In the genomic region with DNA sequence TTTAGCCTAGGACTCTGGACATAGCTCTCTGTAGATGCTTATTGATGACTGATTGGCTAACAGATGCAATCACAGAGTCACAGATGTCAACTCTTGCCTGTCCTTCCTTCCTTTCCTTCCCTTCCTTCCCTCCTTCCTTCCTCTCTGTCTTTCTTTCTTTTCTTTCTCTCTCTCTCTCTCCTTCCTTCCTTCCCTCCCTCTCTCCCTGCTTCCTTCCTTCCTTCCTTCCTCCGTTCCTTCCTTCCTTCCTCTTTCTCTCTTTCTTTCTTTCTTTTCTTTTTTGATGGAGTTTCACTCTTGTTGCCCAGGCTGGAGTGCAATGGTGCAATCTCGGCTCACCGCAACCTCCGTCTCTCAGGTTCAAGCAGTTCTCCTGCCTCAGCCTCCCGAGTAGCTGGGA, we compare ENCODE assay signal across 15 cellular contexts.
DNase-seq lines count a peak whose midpoint lies in the region; ATAC-seq, FAIRE-seq and TF ChIP-seq lines count a peak whose summit lies in the region.
"Had no signal": no experiment of that assay in that cellular context is flagged by ENCODE, and none has a peak within 500 bp of the region (broad histone marks: within the 10 kb centered on the region; RNA-seq: fewer than 3 reads in every experiment).

No MANE protein-coding gene starts in this region.

- no peak overlapping the region for H4K91ac ChIP-seq in mesenchymal stem cell (ENCODE audit: low read length)

- no peak overlapping the region for H3K4me3 Mint-ChIP-seq in activated CD4-positive, alpha-beta T cell treated with anti-CD3 and anti-CD28 coated beads, Interleukin-2, amount 10 ng/mL, durations not matched to agents 24 days and 14 days
- H3K4me3 Mint-ChIP-seq: CD4-positive, alpha-beta T cell; CD8-positive, alpha-beta memory T cell had no signal

- no peak overlapping the region for H2BK15ac ChIP-seq in mesenchymal stem cell (ENCODE audit: low read depth, poor library complexity, severe bottlenecking)

- no peaks in the 10 kb centered on the region for H3K9me3 Mint-ChIP-seq in activated CD4-positive, alpha-beta T cell treated with anti-CD3 and anti-CD28 coated beads, Interleukin-2, amount 10 ng/mL, durations not matched to agents 24 days and 14 days
- H3K9me3 Mint-ChIP-seq: CD4-positive, alpha-beta T cell had no signal

- WGBS in K562 (ENCODE audit: insufficient coverage, low coverage, missing lambda C conversion rate), result 11% methylated on average over 5 of the region's 5 CpGs
- WGBS in mesenchymal stem cell, result 98% methylated on average over 5 of the region's 5 CpGs

- no peak overlapping the region for H3K4ac ChIP-seq in mesenchymal stem cell (ENCODE audit: low read depth in 1 of 2, low read length in 2 of 2)

- no peaks in the 10 kb centered on the region for H3K9me1 ChIP-seq in K562 (ENCODE audit: control insufficient read depth, insufficient read depth, low read length)

- H2AFZ ChIP-seq in K562 (ENCODE audit: low read depth, low read length) (no peak overlapping the region), mesenchymal stem cell (ENCODE audit: low read depth, low read length) (no peak overlapping the region)

- BruUV-seq in K562 (replicated peaks; lab: Mats Ljungman, UMichigan), result no TSS peak

- H3K27ac Mint-ChIP-seq in activated CD4-positive, alpha-beta T cell treated with anti-CD3 and anti-CD28 coated beads, Interleukin-2, amount 10 ng/mL, durations not matched to agents 24 days and 14 days, result no peak overlapping the region
- H3K27ac Mint-ChIP-seq: CD4-positive, alpha-beta T cell had no signal

- intact Hi-C loops in K562 (cut with micrococcal nuclease), result no loop called here
- intact Hi-C loops in activated CD4-positive, alpha-beta T cell treated with anti-CD3 and anti-CD28 coated beads, Interleukin-2, amount 10 ng/mL, durations not matched to agents 24 days and 14 days (cut with micrococcal nuclease), result no loop called here

- H2BK12ac ChIP-seq in mesenchymal stem cell (ENCODE audit: low read length in 2 of 2), result no peak overlapping the region

- H3K36me3 ChIP-seq in BLaER1 treated with 17β-estradiol and CSF1 and Interleukin-3, amounts not matched to agents 10 nM and 100 nM, result no peaks in the 10 kb centered on the region
- no peaks in the 10 kb centered on the region for H3K36me3 ChIP-seq in K562 (ENCODE audit: control insufficient read depth, insufficient read depth, low read length)
- no peaks in the 10 kb centered on the region for H3K36me3 ChIP-seq in mesenchymal stem cell (ENCODE audit: control insufficient read depth in 1 of 2, insufficient read depth in 2 of 2, low read depth in 1 of 2, low read length in 2 of 2)

- peak overlapping the region in 1 of 11 experiments; percentile 19; a peak in 1 of 22 replicates for H3K27ac ChIP-seq in BLaER1 treated with 17β-estradiol and CSF1 and Interleukin-3, amounts not matched to agents 10 nM and 100 nM
- H3K27ac ChIP-seq in K562 (ENCODE audit: extremely low read depth, low read depth, low read length), result no peak overlapping the region
- peak overlapping the region; percentile 93 for H3K27ac ChIP-seq in mesenchymal stem cell (ENCODE audit: low read length, poor library complexity, severe bottlenecking)

- no peaks in the 10 kb centered on the region for H3K36me3 Mint-ChIP-seq in activated CD4-positive, alpha-beta T cell treated with anti-CD3 and anti-CD28 coated beads, Interleukin-2, amount 10 ng/mL, durations not matched to agents 24 days and 14 days (ENCODE audit: low read depth)
- H3K36me3 Mint-ChIP-seq: CD8-positive, alpha-beta memory T cell had no signal

- peak overlapping the region; percentile 95 for H2BK5ac ChIP-seq in mesenchymal stem cell (ENCODE audit: low read depth, low read length, poor library complexity, severe bottlenecking)

- POLR2A ChIA-PET in K562 (lab: Yijun Ruan, JAX), result no interaction called here

- CTCF ChIA-PET in K562 (lab: Yijun Ruan, JAX; ENCODE audit: low intra/inter-chr PET ratio), result no interaction called here

- no peak overlapping the region for H2AK5ac ChIP-seq in mesenchymal stem cell (ENCODE audit: low read length, severe bottlenecking)

- ATAC-seq in K562 (no peak), GM18520 (IDR thresholded peaks at IDR 0.05; ENCODE audit: unreplicated experiment) (no peak)
- ATAC-seq: GM12878 had no signal

- H3K27me3 Mint-ChIP-seq in activated CD4-positive, alpha-beta T cell treated with anti-CD3 and anti-CD28 coated beads, Interleukin-2, amount 10 ng/mL, durations not matched to agents 24 days and 14 days, result no peaks in the 10 kb centered on the region

- H4K20me1 ChIP-seq in BLaER1 treated with 17β-estradiol and CSF1 and Interleukin-3, amounts not matched to agents 10 nM and 100 nM, result peaks cover 0 to 30% (median 0%) of the 10 kb centered on the region in 11 experiments; a peak in 2 of 22 replicates
- no peaks in the 10 kb centered on the region for H4K20me1 ChIP-seq in K562 (replicated peaks; ENCODE audit: control insufficient read depth, insufficient read depth, low read length)

- H3K23ac ChIP-seq in mesenchymal stem cell (ENCODE audit: low read length in 2 of 2), result no peak overlapping the region

- no peak overlapping the region for H3K9ac ChIP-seq in BLaER1 treated with 17β-estradiol and CSF1 and Interleukin-3, amounts not matched to agents 10 nM and 100 nM
- H3K9ac ChIP-seq in K562 (ENCODE audit: insufficient read depth in 1 of 2, low read depth in 2 of 2, low read length in 2 of 2) (no peak overlapping the region), mesenchymal stem cell (ENCODE audit: low read length) (no peak overlapping the region)

- no peak for TF ChIP-seq POLR2A in K562 (conservative IDR thresholded peaks at IDR 0.05)

- no peak for TF ChIP-seq CTCF in K562 (IDR thresholded peaks at IDR 0.05 in 2 of 3, conservative IDR thresholded peaks at IDR 0.05 in 1 of 3; ENCODE audit: insufficient read depth in 2 of 3, low read depth in 1 of 3, low read length in 3 of 3)

- H2BK120ac ChIP-seq in mesenchymal stem cell (ENCODE audit: low read depth, low read length), result no peak overlapping the region

- H3K4me1 ChIP-seq in BLaER1 treated with 17β-estradiol and CSF1 and Interleukin-3, amounts not matched to agents 10 nM and 100 nM, result peaks cover 0 to 12% (median 9%) of the 10 kb centered on the region in 10 experiments; a peak in 13 of 20 replicates
- H3K4me1 ChIP-seq in K562 (replicated peaks in 1 of 2; ENCODE audit: control insufficient read depth in 2 of 2, insufficient read depth in 2 of 2, low read length in 2 of 2) (no peaks in the 10 kb centered on the region), mesenchymal stem cell (ENCODE audit: control insufficient read depth, insufficient read depth, low read depth, low read length) (peaks cover 31% of the 10 kb centered on the region)

- no peaks in the 10 kb centered on the region for H3K79me2 ChIP-seq in K562 (ENCODE audit: control insufficient read depth, insufficient read depth, low read length)

- in situ Hi-C loops in K562 (cut with MboI), result no loop called here

- no peak for FAIRE-seq in K562 (lab: Jason Lieb, UNC)
- FAIRE-seq: D721Med, GM12878 had no signal

- TF ChIP-seq EP300 in K562 (IDR thresholded peaks at IDR 0.05; ENCODE audit: low read length), result no peak

- H3K18ac ChIP-seq in mesenchymal stem cell (ENCODE audit: low read depth in 1 of 2, low read length in 2 of 2), result no peak overlapping the region

- H3K4me3 ChIP-seq in BLaER1 treated with 17β-estradiol and CSF1 and Interleukin-3, amounts not matched to agents 10 nM and 100 nM, result no peak overlapping the region
- H3K4me3 ChIP-seq in K562 (no peak overlapping the region), mesenchymal stem cell (ENCODE audit: insufficient read depth in 1 of 2, low read depth in 1 of 2, low read length in 2 of 2) (no peak overlapping the region)
- H3K4me3 ChIP-seq: GM12878 had no signal

- H3K9me3 ChIP-seq in BLaER1 treated with 17β-estradiol and CSF1 and Interleukin-3, amounts not matched to agents 10 nM and 100 nM (replicated peaks in 1 of 11), result peaks cover 0 to 18% (median 3%) of the 10 kb centered on the region in 11 experiments; a peak in 8 of 22 replicates
- H3K9me3 ChIP-seq in K562 (replicated peaks; ENCODE audit: control insufficient read depth, insufficient read depth, low read depth, low read length) (no peaks in the 10 kb centered on the region), mesenchymal stem cell (ENCODE audit: control insufficient read depth, low read length) (no peaks in the 10 kb centered on the region)

- peaks cover 0 to 99% (median 0%) of the 10 kb centered on the region in 11 experiments; a peak in 8 of 22 replicates for H3K27me3 ChIP-seq in BLaER1 treated with 17β-estradiol and CSF1 and Interleukin-3, amounts not matched to agents 10 nM and 100 nM
- H3K27me3 ChIP-seq in K562 (ENCODE audit: control insufficient read depth in 2 of 2, insufficient read depth in 2 of 2, low read length in 2 of 2) (peaks cover 52 to 76% of the 10 kb centered on the region in 2 experiments), mesenchymal stem cell (ENCODE audit: control insufficient read depth in 1 of 2, insufficient read depth in 1 of 2, low read length in 2 of 2) (peaks cover 0 to 9% of the 10 kb centered on the region in 2 experiments)

- peak overlapping the region in 8 of 11 experiments; percentile 8 to 59 (median 34); a peak in 16 of 22 replicates for H3K4me2 ChIP-seq in BLaER1 treated with 17β-estradiol and CSF1 and Interleukin-3, amounts not matched to agents 10 nM and 100 nM
- H3K4me2 ChIP-seq in K562 (ENCODE audit: insufficient read depth, low read length) (no peak overlapping the region), mesenchymal stem cell (ENCODE audit: low read length, poor library complexity, severe bottlenecking) (peak overlapping the region; percentile 31)

- H4K8ac ChIP-seq in mesenchymal stem cell (ENCODE audit: low read length), result no peak overlapping the region

- no peaks in the 10 kb centered on the region for H3K79me1 ChIP-seq in mesenchymal stem cell (replicated peaks; ENCODE audit: low read length, poor library complexity, severe bottlenecking)

- no peak for TF ChIP-seq RAD21 in K562 (CRISPR knock-in tag; conservative IDR thresholded peaks at IDR 0.05 in 1 of 2, IDR thresholded peaks at IDR 0.05 in 1 of 2)

- no peak overlapping the region for H3K14ac ChIP-seq in mesenchymal stem cell (ENCODE audit: low read length in 2 of 2)

- no peaks in the 10 kb centered on the region for H3K4me1 Mint-ChIP-seq in activated CD4-positive, alpha-beta T cell treated with anti-CD3 and anti-CD28 coated beads, Interleukin-2, amount 10 ng/mL, durations not matched to agents 24 days and 14 days
- H3K4me1 Mint-ChIP-seq: CD8-positive, alpha-beta memory T cell had no signal

- DNase-seq in K562 (ENCODE audit: extremely low read depth in 1 of 4, low spot score in 3 of 4), result no peak
- DNase-seq in mesenchymal stem cell, result no peak
- no peak for DNase-seq in activated CD4-positive, alpha-beta T cell treated with anti-CD3 and anti-CD28 coated beads, Interleukin-2, amount 10 ng/mL, durations not matched to agents 24 days and 14 days
- no peak for DNase-seq in islet precursor cell
- DNase-seq: CD4-positive, alpha-beta T cell; CD8-positive, alpha-beta memory T cell; DMS79; EL; GOT3; H7; HCEC 1CT had no signal

TF ChIP-seq in K562, 482 proteins besides CTCF, POLR2A, EP300 and RAD21 (continues in another document):
- no peak for TF ChIP-seq PTTG1 (tag; IDR thresholded peaks at IDR 0.05; ENCODE audit: low read depth)
- TF ChIP-seq PHF8 (IDR thresholded peaks at IDR 0.05; ENCODE audit: borderline replicate concordance, low read length), result no peak
- TF ChIP-seq MCM7 (IDR thresholded peaks at IDR 0.05), result no peak
- no peak for TF ChIP-seq RFX1 (IDR thresholded peaks at IDR 0.05)
- TF ChIP-seq ELF4 (CRISPR knock-in tag; IDR thresholded peaks at IDR 0.05), result 0 out of 2 replicates have a peak, but pooled peaks have one; percentile 44
